Comparison of ENCODE assay signal across 6 cellular contexts in the genomic region with DNA sequence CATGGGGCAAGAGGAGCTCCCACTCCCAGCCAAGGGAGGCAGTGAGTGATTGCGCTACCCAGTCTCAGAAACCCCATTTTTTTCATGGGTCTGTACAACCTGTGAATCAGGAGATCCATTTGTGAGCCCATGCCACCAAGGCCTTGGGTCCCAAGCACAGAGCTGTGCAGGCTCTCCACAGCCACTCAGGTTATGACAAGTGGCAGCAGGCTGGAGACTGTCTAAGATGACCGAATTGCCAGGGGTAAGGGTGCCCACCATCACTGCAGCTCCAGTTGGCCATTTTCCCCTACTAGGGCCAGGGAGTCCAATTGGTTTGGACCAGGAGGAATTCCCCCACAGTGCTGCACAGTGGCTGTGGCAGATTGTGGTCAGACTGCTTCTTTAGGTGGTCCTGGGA.
"Had no signal": no experiment of that assay in that cellular context is flagged by ENCODE, and none has a peak within 500 bp of the region (broad histone marks: within the 10 kb centered on the region; RNA-seq: fewer than 3 reads in every experiment).

No MANE protein-coding gene starts in this region.

- H3K4me3 ChIP-seq: K562 had no signal

- ATAC-seq: HepG2, K562 had no signal

- DNase-seq: IMR-90, KBM-7, KG1 had no signal

- H3K27ac ChIP-seq: HL-60 had no signal
